In the genomic region with DNA sequence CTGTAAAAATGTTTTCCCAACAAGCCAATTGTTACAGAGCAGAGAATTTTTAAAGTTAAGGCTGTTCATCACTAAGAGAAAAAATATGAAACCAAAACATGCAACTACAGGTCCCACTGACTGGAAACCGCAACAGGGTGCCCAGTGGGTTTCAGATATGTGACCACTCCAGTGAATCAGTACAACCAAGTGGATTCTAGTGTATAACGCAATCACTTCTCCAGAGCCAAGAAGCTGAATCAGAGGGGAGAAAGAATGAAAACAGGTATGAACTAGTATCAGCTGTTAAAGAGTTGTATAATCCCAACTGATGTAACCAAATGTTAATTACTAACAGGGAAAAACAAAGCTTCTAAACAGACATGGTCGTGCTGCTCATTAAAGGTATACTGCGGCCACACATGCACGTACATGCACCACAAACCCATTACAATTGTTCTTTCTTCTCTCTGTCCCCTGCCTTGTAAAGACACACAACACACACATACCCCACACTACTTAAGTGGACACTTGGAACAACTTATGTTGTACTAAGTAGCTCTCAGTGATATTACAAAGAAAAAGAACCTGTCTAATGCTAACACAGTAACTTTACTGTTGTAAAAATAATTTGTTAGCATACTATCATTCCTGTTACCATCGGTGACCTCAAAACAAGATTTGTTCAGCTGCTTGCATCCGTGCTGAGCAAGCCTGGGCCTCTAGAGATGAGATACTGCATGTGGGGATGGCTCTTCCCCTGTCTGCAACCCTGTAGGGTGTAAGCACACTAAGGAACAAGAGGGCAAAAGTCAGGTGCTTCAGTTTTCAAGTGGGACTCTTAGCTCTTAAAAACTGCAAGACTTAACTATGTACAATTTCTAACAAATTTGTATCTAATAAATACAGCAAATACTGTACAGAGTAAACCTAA, we compare ENCODE assay signal across 12 cellular contexts.
DNase-seq lines count a peak whose midpoint lies in the region; ATAC-seq, FAIRE-seq and TF ChIP-seq lines count a peak whose summit lies in the region.
"Had no signal": no experiment of that assay in that cellular context is flagged by ENCODE, and none has a peak within 500 bp of the region (broad histone marks: within the 10 kb centered on the region; RNA-seq: fewer than 3 reads in every experiment).

No MANE protein-coding gene starts in this region.

- H3K27me3 ChIP-seq in keratinocyte (ENCODE audit: control insufficient read depth, extremely low read depth, insufficient read depth, low read length): no peaks in the 10 kb centered on the region
- no peaks in the 10 kb centered on the region for H3K27me3 ChIP-seq in upper lobe of right lung

- H3K4me2 ChIP-seq in keratinocyte (ENCODE audit: control insufficient read depth, extremely low read depth, insufficient read depth, low read depth, low read length): peak overlapping the region; percentile 98

- ATAC-seq in upper lobe of right lung (peak; percentile 84), GM19467 (IDR thresholded peaks at IDR 0.05; ENCODE audit: unreplicated experiment) (no peak), HG02588 (IDR thresholded peaks at IDR 0.05; ENCODE audit: unreplicated experiment) (no peak)

- DNase-seq in SHP77 treated with DMSO at 0.1 percent for 48 hours (lab: John Stamatoyannopoulos, UW) (peak; percentile 5), SHP77 (lab: John Stamatoyannopoulos, UW) (no peak), astrocyte of the hippocampus (ENCODE audit: low read depth, low spot score) (peak; percentile 93), keratinocyte (ENCODE audit: low read depth, low spot score) (peak; percentile 97), upper lobe of right lung (no peak), HTR-8/SVneo (ENCODE audit: insufficient read length, low spot score) (no peak)
- DNase-seq: activated naive CD4-positive, alpha-beta T cell treated with anti-CD3 and anti-CD28 coated beads, Interleukin-2, amount 10 ng/mL, durations not matched to agents 7 days and 5 days had no signal

- FAIRE-seq in keratinocyte (lab: Jason Lieb, UNC) (peak; percentile 96), HTR-8/SVneo (lab: Jason Lieb, UNC) (no peak)
- FAIRE-seq: A204.1, frontal cortex had no signal

- peak overlapping the region; percentile 21 to 73 (median 70) for H3K4me3 ChIP-seq in keratinocyte (ENCODE audit: control insufficient read depth in 2 of 3, extremely low read depth in 1 of 3, insufficient read depth in 2 of 3, low read depth in 1 of 3, low read length in 3 of 3)
- H3K4me3 ChIP-seq in upper lobe of right lung: no peak overlapping the region

- no peaks in the 10 kb centered on the region for H3K9me1 ChIP-seq in keratinocyte (ENCODE audit: control insufficient read depth, extremely low read depth, insufficient read depth, low read length)

- H3K36me3 ChIP-seq in keratinocyte (ENCODE audit: control insufficient read depth in 2 of 2, extremely low read depth in 1 of 2, insufficient read depth in 2 of 2, low read length in 2 of 2) (no peaks in the 10 kb centered on the region), upper lobe of right lung (no peaks in the 10 kb centered on the region)
- H3K36me3 ChIP-seq: neutrophil had no signal

- H3K79me2 ChIP-seq in keratinocyte (ENCODE audit: control insufficient read depth, insufficient read depth, low read length): peaks cover 73% of the 10 kb centered on the region

- dilution Hi-C loops in keratinocyte (cut with MboI; ENCODE audit: extremely low pct_ligation_motif_present, low sequenced_read_pairs): no loop called here

- H3K4me1 ChIP-seq in keratinocyte (ENCODE audit: control insufficient read depth, extremely low read depth, insufficient read depth, low read length): peaks cover 71% of the 10 kb centered on the region
- H3K4me1 ChIP-seq in upper lobe of right lung: peaks cover 5% of the 10 kb centered on the region

- TF ChIP-seq CTCF in keratinocyte (optimal IDR thresholded peaks at IDR 0.05 in 1 of 3, IDR thresholded peaks at IDR 0.05 in 1 of 3, conservative IDR thresholded peaks at IDR 0.05 in 1 of 3; ENCODE audit: extremely low read depth in 1 of 3, insufficient read depth in 2 of 3, low read length in 3 of 3) (no peak), upper lobe of right lung (IDR thresholded peaks at IDR 0.05) (no peak)

- H3K9me3 ChIP-seq in keratinocyte (ENCODE audit: control insufficient read depth, low read depth, low read length): no peaks in the 10 kb centered on the region
- H3K9me3 ChIP-seq in upper lobe of right lung: no peaks in the 10 kb centered on the region
- H3K9me3 ChIP-seq: neutrophil had no signal

- H4K20me1 ChIP-seq in keratinocyte (ENCODE audit: control insufficient read depth, extremely low read depth, insufficient read depth, low read length): no peaks in the 10 kb centered on the region

- H2AFZ ChIP-seq in keratinocyte (ENCODE audit: control insufficient read depth, low read length): no peak overlapping the region

- H3K27ac ChIP-seq in keratinocyte (ENCODE audit: control insufficient read depth, insufficient read depth, low read length): peak overlapping the region; percentile 100
- peak overlapping the region; percentile 7 for H3K27ac ChIP-seq in upper lobe of right lung
- H3K27ac ChIP-seq: neutrophil had no signal

- intact Hi-C loops in upper lobe of right lung (cut with DNase I): no loop called here

- peak overlapping the region; percentile 95 for H3K9ac ChIP-seq in keratinocyte (ENCODE audit: control insufficient read depth, extremely low read depth, insufficient read depth, low read length)

Comparison
In these comparisons a context has a peak if more than half of its experiments do, and no peak if none do; other contexts are left out.
1. DNase-seq: peak in SHP77 treated with DMSO at 0.1 percent for 48 hours (single experiment), astrocyte of the hippocampus (single experiment) and keratinocyte (single experiment); none in SHP77 (0 of 2), upper lobe of right lung (single experiment) and HTR-8/SVneo (single experiment).